Comparison of ENCODE assay signal across 21 cellular contexts in the genomic region with DNA sequence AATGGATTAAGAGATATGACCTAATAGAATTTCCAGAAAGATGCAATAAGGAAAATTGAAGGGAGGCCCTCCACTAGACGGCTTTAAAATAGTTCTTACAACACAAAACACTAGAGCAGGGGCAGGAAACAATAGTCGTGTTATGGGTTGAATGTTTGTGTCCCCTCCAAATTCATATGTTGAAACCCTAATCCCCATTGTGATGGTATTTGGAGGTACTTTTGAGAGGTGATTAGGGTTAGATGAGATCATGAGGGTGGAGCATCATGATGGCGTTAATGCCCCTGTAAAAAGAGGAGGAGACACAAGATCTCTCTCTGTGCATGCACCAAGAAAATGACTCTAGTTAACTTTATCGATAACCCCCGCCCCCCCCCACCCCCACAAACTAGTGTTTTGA.
DNase-seq lines count a peak whose midpoint lies in the region; ATAC-seq and TF ChIP-seq lines count a peak whose summit lies in the region.
"Had no signal": no experiment of that assay in that cellular context is flagged by ENCODE, and none has a peak within 500 bp of the region (broad histone marks: within the 10 kb centered on the region; RNA-seq: fewer than 3 reads in every experiment).

No MANE protein-coding gene starts in this region.

- no peaks in the 10 kb centered on the region; the same call in 2 of the 3 replicates for H3K9me3 Mint-ChIP-seq in GM23338
- H3K9me3 Mint-ChIP-seq in stimulated activated memory B cell treated with anti-CD40 and anti-IgM and Interleukin-4, amounts not matched to agents 10 μg/mL and 1 μg/mL and 100 μg/mL, for 72 hours: no peaks in the 10 kb centered on the region
- H3K9me3 Mint-ChIP-seq: CD4-positive, alpha-beta T cell had no signal

- H2AFZ ChIP-seq in GM23338: no peak overlapping the region; the same call in 1 of the 2 replicates
- H2AFZ ChIP-seq: GM23248 had no signal

- no peaks in the 10 kb centered on the region for H3K79me2 ChIP-seq in GM23338 (replicated peaks; ENCODE audit: insufficient read depth)

- no peaks in the 10 kb centered on the region for H3K9me3 ChIP-seq in HAP-1
- H3K9me3 ChIP-seq in NT2/D1 (ENCODE audit: insufficient read depth, low read length): no peaks in the 10 kb centered on the region
- H3K9me3 ChIP-seq in iPS-20b (ENCODE audit: insufficient read depth, low read depth, low read length): no peaks in the 10 kb centered on the region
- H3K9me3 ChIP-seq: BE2C; BLaER1 treated with 17β-estradiol and CSF1 and Interleukin-3, amounts not matched to agents 10 nM and 100 nM had no signal

- H3K9ac ChIP-seq in NT2/D1 (ENCODE audit: insufficient read length, low read depth) (no peak overlapping the region), iPS-20b (ENCODE audit: low read depth, low read length) (no peak overlapping the region; the same call in 1 of the 2 replicates)
- H3K9ac ChIP-seq: BLaER1 treated with 17β-estradiol and CSF1 and Interleukin-3, amounts not matched to agents 10 nM and 100 nM; GM23248 had no signal

- no peaks in the 10 kb centered on the region for H3K9me2 ChIP-seq in GM23338 (ENCODE audit: insufficient read depth)

- no peak for TF ChIP-seq CTCF in GM23338 (conservative IDR thresholded peaks at IDR 0.05; ENCODE audit: low read depth in 2 of 2)

- peak; percentile 90 for ATAC-seq in GM23338
- ATAC-seq in stimulated activated memory B cell treated with anti-CD40 and anti-IgM and Interleukin-4, amounts not matched to agents 10 μg/mL and 1 μg/mL and 100 μg/mL, for 72 hours: no peak
- ATAC-seq: GM12878, HCT116 had no signal

- H3K4me3 Mint-ChIP-seq in GM23338: no peak overlapping the region
- no peak overlapping the region for H3K4me3 Mint-ChIP-seq in stimulated activated memory B cell treated with anti-CD40 and anti-IgM and Interleukin-4, amounts not matched to agents 10 μg/mL and 1 μg/mL and 100 μg/mL, for 72 hours
- H3K4me3 Mint-ChIP-seq: CD14-positive monocyte; CD4-positive, alpha-beta T cell; CD8-positive, alpha-beta memory T cell had no signal

- DNase-seq in GM23338 (ENCODE audit: low spot score): peak; percentile 18
- peak; percentile 54 to 94 for DNase-seq in HAP-1 (ENCODE audit: low spot score in 2 of 2)
- DNase-seq in NT2/D1 (ENCODE audit: low read depth, low spot score): peak; percentile 28
- DNase-seq in AG08395 (ENCODE audit: low spot score): no peak
- no peak for DNase-seq in DMS79 treated with DMSO at 0.1 percent for 48 hours (lab: John Stamatoyannopoulos, UW)
- DNase-seq: AML-193; BE2C; CD4-positive, alpha-beta T cell; CD8-positive, alpha-beta memory T cell; DMS 273 treated with DMSO at 0.1 percent for 48 hours; DMS53; DND-41; GDM1; GM23248 had no signal

- H3K27ac Mint-ChIP-seq in GM23338: peak overlapping the region; percentile 69; the same call in 1 of the 2 replicates
- no peak overlapping the region for H3K27ac Mint-ChIP-seq in stimulated activated memory B cell treated with anti-CD40 and anti-IgM and Interleukin-4, amounts not matched to agents 10 μg/mL and 1 μg/mL and 100 μg/mL, for 72 hours
- H3K27ac Mint-ChIP-seq: CD14-positive monocyte; CD4-positive, alpha-beta T cell; CD8-positive, alpha-beta memory T cell had no signal

- H3K27me3 Mint-ChIP-seq in GM23338 (ENCODE audit: insufficient read depth, low read depth, poor library complexity): no peaks in the 10 kb centered on the region
- peaks cover 5% of the 10 kb centered on the region for H3K27me3 Mint-ChIP-seq in stimulated activated memory B cell treated with anti-CD40 and anti-IgM and Interleukin-4, amounts not matched to agents 10 μg/mL and 1 μg/mL and 100 μg/mL, for 72 hours

- H3K27ac ChIP-seq in GM23338 (ENCODE audit: low read depth) (no peak overlapping the region), iPS-20b (ENCODE audit: low read length) (no peak overlapping the region)
- H3K27ac ChIP-seq: 22Rv1; BLaER1 treated with 17β-estradiol and CSF1 and Interleukin-3, amounts not matched to agents 10 nM and 100 nM; GM23248 had no signal

- in situ Hi-C loops in HAP-1 (cut with MboI; ENCODE audit: low sequenced_read_pairs): no loop called here

- H3K4me1 ChIP-seq in GM23338 (ENCODE audit: insufficient read depth) (peaks cover 19% of the 10 kb centered on the region), HAP-1 (peaks cover 24% of the 10 kb centered on the region), NT2/D1 (ENCODE audit: insufficient read depth, insufficient read length) (no peaks in the 10 kb centered on the region), iPS-20b (ENCODE audit: insufficient read depth, low read length) (peaks cover 24% of the 10 kb centered on the region; the same call in 1 of the 2 replicates)

- H3K27me3 ChIP-seq in GM23338 (ENCODE audit: insufficient read depth) (no peaks in the 10 kb centered on the region), HAP-1 (ENCODE audit: low read depth) (no peaks in the 10 kb centered on the region), NT2/D1 (ENCODE audit: insufficient read depth, insufficient read length) (no peaks in the 10 kb centered on the region), iPS-20b (ENCODE audit: insufficient read depth, low read length) (no peaks in the 10 kb centered on the region)
- H3K27me3 ChIP-seq: BE2C; BLaER1 treated with 17β-estradiol and CSF1 and Interleukin-3, amounts not matched to agents 10 nM and 100 nM had no signal

- H3K4me1 Mint-ChIP-seq in GM23338: peaks cover 22% of the 10 kb centered on the region
- peaks cover 6% of the 10 kb centered on the region for H3K4me1 Mint-ChIP-seq in stimulated activated memory B cell treated with anti-CD40 and anti-IgM and Interleukin-4, amounts not matched to agents 10 μg/mL and 1 μg/mL and 100 μg/mL, for 72 hours
- H3K4me1 Mint-ChIP-seq: CD14-positive monocyte; CD8-positive, alpha-beta memory T cell had no signal

- no peaks in the 10 kb centered on the region for H3F3A ChIP-seq in GM23338 (replicated peaks; ENCODE audit: low read depth)

- H3K36me3 ChIP-seq in GM23338 (ENCODE audit: insufficient read depth): no peaks in the 10 kb centered on the region
- H3K36me3 ChIP-seq in HAP-1 (replicated peaks): no peaks in the 10 kb centered on the region
- no peaks in the 10 kb centered on the region for H3K36me3 ChIP-seq in NT2/D1 (ENCODE audit: insufficient read depth, insufficient read length, low read length)
- no peaks in the 10 kb centered on the region for H3K36me3 ChIP-seq in iPS-20b (ENCODE audit: insufficient read depth, low read depth, low read length)
- H3K36me3 ChIP-seq: BE2C; BLaER1 treated with 17β-estradiol and CSF1 and Interleukin-3, amounts not matched to agents 10 nM and 100 nM had no signal

- H3K4me2 ChIP-seq in GM23338: peak overlapping the region; percentile 1
- H3K4me2 ChIP-seq: BLaER1 treated with 17β-estradiol and CSF1 and Interleukin-3, amounts not matched to agents 10 nM and 100 nM had no signal

- no peaks in the 10 kb centered on the region for H3K36me3 Mint-ChIP-seq in GM23338 (ENCODE audit: low read depth)
- H3K36me3 Mint-ChIP-seq in stimulated activated memory B cell treated with anti-CD40 and anti-IgM and Interleukin-4, amounts not matched to agents 10 μg/mL and 1 μg/mL and 100 μg/mL, for 72 hours: no peaks in the 10 kb centered on the region
- H3K36me3 Mint-ChIP-seq: CD14-positive monocyte; CD8-positive, alpha-beta memory T cell had no signal

- no peaks in the 10 kb centered on the region for H4K20me1 ChIP-seq in GM23338 (replicated peaks; ENCODE audit: insufficient read depth)
- H4K20me1 ChIP-seq: BLaER1 treated with 17β-estradiol and CSF1 and Interleukin-3, amounts not matched to agents 10 nM and 100 nM had no signal

- H3K4me3 ChIP-seq in GM23338 (no peak overlapping the region), HAP-1 (no peak overlapping the region), NT2/D1 (ENCODE audit: insufficient read length, low read depth) (no peak overlapping the region), iPS-20b (ENCODE audit: low read length) (peak overlapping the region; percentile 12; the same call in 1 of the 2 replicates)
- H3K4me3 ChIP-seq: BLaER1 treated with 17β-estradiol and CSF1 and Interleukin-3, amounts not matched to agents 10 nM and 100 nM; GM12878; GM23248 had no signal

TF ChIP-seq in GM23338, 12 proteins besides CTCF, POLR2A, EP300 and RAD21:
- TF ChIP-seq EZH2 (IDR thresholded peaks at IDR 0.05; ENCODE audit: low read depth, unreplicated experiment) (no peak), CREB1 (CRISPR knock-in tag; IDR thresholded peaks at IDR 0.05; ENCODE audit: low read depth) (0 out of 2 replicates have a peak, but pooled peaks have one; percentile 15)

Comparison
In these comparisons a context has a peak if more than half of its experiments do, and no peak if none do; other contexts are left out.
1. DNase-seq: peak in GM23338 (single experiment), HAP-1 (2 of 2) and NT2/D1 (single experiment); none in AG08395 (single experiment) and DMS79 treated with DMSO at 0.1 percent for 48 hours (single experiment).